ENCODE assay signal across 16 cellular contexts in genomic region chr14:97153527-97153926, GRCh38.
A peak's percentile ranks its signal among the peaks of the same experiment; 100 is the strongest.
DNase-seq lines count a peak whose midpoint lies in the region; ATAC-seq and TF ChIP-seq lines count a peak whose summit lies in the region.
"Had no signal": no experiment of that assay in that cellular context is flagged by ENCODE, and none has a peak within 500 bp of the region (broad histone marks: within the 10 kb centered on the region; RNA-seq: fewer than 3 reads in every experiment).

No MANE protein-coding gene starts in this region.

- TF ChIP-seq EP300 in neural cell (conservative IDR thresholded peaks at IDR 0.05; ENCODE audit: poor library complexity, severe bottlenecking) = peak; percentile 59

- peaks cover 7% of the 10 kb centered on the region for H3K4me1 ChIP-seq in PC-3 (ENCODE audit: insufficient read depth, low read length)
- H3K4me1 ChIP-seq: Caco-2 had no signal

- intact Hi-C loops in PC-3 (cut with micrococcal nuclease) = no loop called here
- intact Hi-C loops in activated CD4-positive, alpha-beta T cell treated with anti-CD3 and anti-CD28 coated beads for 36 hours (cut with DNase I, micrococcal nuclease) = no loop called here

- DNase-seq in PC-3 = no peak
- no peak for DNase-seq in activated CD4-positive, alpha-beta T cell treated with anti-CD3 and anti-CD28 coated beads for 36 hours
- DNase-seq: 8988T; AML-193; Caco-2; Calu3; CD4-positive, alpha-beta T cell; CD8-positive, alpha-beta T cell; DMS79 treated with DMSO at 0.1 percent for 48 hours; GF-D8 had no signal

- TF ChIP-seq RAD21 in neural cell (conservative IDR thresholded peaks at IDR 0.05) = no peak

- H3K36me3 ChIP-seq in PC-3 (ENCODE audit: low read depth, low read length) (no peaks in the 10 kb centered on the region), neural cell (ENCODE audit: insufficient read depth, low read length) (no peaks in the 10 kb centered on the region)

- H3K4me2 ChIP-seq in PC-3 (ENCODE audit: low read length) (peak overlapping the region; percentile 39), neural cell (ENCODE audit: low read length) (no peak overlapping the region)

- H3K9me3 Mint-ChIP-seq in activated CD4-positive, alpha-beta T cell treated with anti-CD3 and anti-CD28 coated beads for 36 hours (ENCODE audit: low read depth) = no peaks in the 10 kb centered on the region
- H3K9me3 Mint-ChIP-seq: CD4-positive, alpha-beta T cell; CD8-positive, alpha-beta T cell had no signal

- no peak for TF ChIP-seq CTCF in PC-3 (conservative IDR thresholded peaks at IDR 0.05; ENCODE audit: low read depth, low read length)
- no peak for TF ChIP-seq CTCF in neural cell (IDR thresholded peaks at IDR 0.05; ENCODE audit: poor library complexity, severe bottlenecking)

- H3K27ac ChIP-seq in PC-3 (ENCODE audit: low read length) (no peak overlapping the region), neural cell (ENCODE audit: low read length) (no peak overlapping the region)
- H3K27ac ChIP-seq: BLaER1 treated with 17β-estradiol and CSF1 and Interleukin-3, amounts not matched to agents 10 nM and 100 nM; C4-2B had no signal

- H3K27me3 ChIP-seq in PC-3 (ENCODE audit: low read length) (no peaks in the 10 kb centered on the region), neural cell (ENCODE audit: insufficient read depth, low read depth, low read length) (no peaks in the 10 kb centered on the region)
- H3K27me3 ChIP-seq: BLaER1 treated with 17β-estradiol and CSF1 and Interleukin-3, amounts not matched to agents 10 nM and 100 nM had no signal

- H3K9ac ChIP-seq in PC-3 (ENCODE audit: low read length) (no peak overlapping the region), neural cell (ENCODE audit: low read length) (no peak overlapping the region)
- H3K9ac ChIP-seq: BLaER1 treated with 17β-estradiol and CSF1 and Interleukin-3, amounts not matched to agents 10 nM and 100 nM had no signal

- ATAC-seq in PC-3 (no peak), GM21367 (IDR thresholded peaks at IDR 0.05; ENCODE audit: unreplicated experiment) (no peak), HG02870 (IDR thresholded peaks at IDR 0.05; ENCODE audit: unreplicated experiment) (no peak)
- ATAC-seq in activated CD4-positive, alpha-beta T cell treated with anti-CD3 and anti-CD28 coated beads for 36 hours = no peak
- ATAC-seq: CD8-positive, alpha-beta T cell had no signal

- H3K9me2 ChIP-seq in PC-3 (replicated peaks; ENCODE audit: low read length) (no peaks in the 10 kb centered on the region), neural cell (ENCODE audit: insufficient read depth, low read length) (no peaks in the 10 kb centered on the region)

- CTCF ChIA-PET in PC-3 (lab: Charles Lee) = no interaction called here
- CTCF ChIA-PET in activated CD4-positive, alpha-beta T cell treated with anti-CD3 and anti-CD28 coated beads for 36 hours (lab: Charles Lee) = interaction anchor here (0.9 kb wide), 1 partner anchor 33 kb away, joined by 3 read pairs; no protein-coding TSS in a partner anchor

- no peak overlapping the region for H3K27ac Mint-ChIP-seq in activated CD4-positive, alpha-beta T cell treated with anti-CD3 and anti-CD28 coated beads for 36 hours
- H3K27ac Mint-ChIP-seq: B cell; CD4-positive, alpha-beta T cell; CD8-positive, alpha-beta T cell had no signal

- H3K4me3 ChIP-seq in PC-3 (ENCODE audit: low read length) = no peak overlapping the region
- no peak overlapping the region for H3K4me3 ChIP-seq in neural cell (ENCODE audit: low read length)
- H3K4me3 ChIP-seq: BLaER1 treated with 17β-estradiol and CSF1 and Interleukin-3, amounts not matched to agents 10 nM and 100 nM had no signal

- H4K20me1 ChIP-seq in PC-3 (ENCODE audit: low read length) = no peaks in the 10 kb centered on the region
- no peaks in the 10 kb centered on the region for H4K20me1 ChIP-seq in neural cell (ENCODE audit: insufficient read depth)
- H4K20me1 ChIP-seq: BLaER1 treated with 17β-estradiol and CSF1 and Interleukin-3, amounts not matched to agents 10 nM and 100 nM had no signal

- POLR2A ChIA-PET in PC-3 (lab: Charles Lee; ENCODE audit: unreplicated experiment) = interaction anchor here (0.6 kb wide), 1 partner anchor 46 kb away, joined by 4 read pairs; no protein-coding TSS in a partner anchor
- POLR2A ChIA-PET in activated CD4-positive, alpha-beta T cell treated with anti-CD3 and anti-CD28 coated beads for 36 hours (lab: Charles Lee) = no interaction called here

- H3K4me1 Mint-ChIP-seq in activated CD4-positive, alpha-beta T cell treated with anti-CD3 and anti-CD28 coated beads for 36 hours = no peaks in the 10 kb centered on the region
- H3K4me1 Mint-ChIP-seq: B cell had no signal

- peaks cover 10% of the 10 kb centered on the region for H3K27me3 Mint-ChIP-seq in activated CD4-positive, alpha-beta T cell treated with anti-CD3 and anti-CD28 coated beads for 36 hours

- H3K36me3 Mint-ChIP-seq in activated CD4-positive, alpha-beta T cell treated with anti-CD3 and anti-CD28 coated beads for 36 hours (ENCODE audit: low read depth) = no peaks in the 10 kb centered on the region
- H3K36me3 Mint-ChIP-seq: CD8-positive, alpha-beta T cell had no signal

- BruUV-seq in PC-3 (replicated peaks; lab: Mats Ljungman, UMichigan) = no TSS peak

- H3K4me3 Mint-ChIP-seq in activated CD4-positive, alpha-beta T cell treated with anti-CD3 and anti-CD28 coated beads for 36 hours = no peak overlapping the region
- H3K4me3 Mint-ChIP-seq: B cell; CD4-positive, alpha-beta T cell; CD8-positive, alpha-beta T cell had no signal

- H3K79me2 ChIP-seq in PC-3 (ENCODE audit: low read length) (no peaks in the 10 kb centered on the region), neural cell (replicated peaks; ENCODE audit: insufficient read depth, low read length) (no peaks in the 10 kb centered on the region)

- H2AFZ ChIP-seq in PC-3 (ENCODE audit: low read length) (peak overlapping the region; percentile 56; the same call in 1 of the 2 replicates), neural cell (ENCODE audit: low read depth, low read length) (no peak overlapping the region)

- H3F3A ChIP-seq in PC-3 (ENCODE audit: low read length, unreplicated experiment) (no peaks in the 10 kb centered on the region), neural cell (ENCODE audit: insufficient read depth, low read length, poor library complexity, severe bottlenecking) (no peaks in the 10 kb centered on the region)

- H3K9me3 ChIP-seq in PC-3 (ENCODE audit: low read length) (no peaks in the 10 kb centered on the region), neural cell (ENCODE audit: low read length) (no peaks in the 10 kb centered on the region)
- H3K9me3 ChIP-seq: Caco-2 had no signal

TF ChIP-seq in neural cell, 6 proteins besides CTCF, POLR2A, EP300 and RAD21:
- TF ChIP-seq POLR2AphosphoS5 (IDR thresholded peaks at IDR 0.05) (peak; percentile 53), REST (IDR thresholded peaks at IDR 0.05; ENCODE audit: borderline replicate concordance) (no peak)
